ENCODE assay signal across 6 cellular contexts in the genomic region with DNA sequence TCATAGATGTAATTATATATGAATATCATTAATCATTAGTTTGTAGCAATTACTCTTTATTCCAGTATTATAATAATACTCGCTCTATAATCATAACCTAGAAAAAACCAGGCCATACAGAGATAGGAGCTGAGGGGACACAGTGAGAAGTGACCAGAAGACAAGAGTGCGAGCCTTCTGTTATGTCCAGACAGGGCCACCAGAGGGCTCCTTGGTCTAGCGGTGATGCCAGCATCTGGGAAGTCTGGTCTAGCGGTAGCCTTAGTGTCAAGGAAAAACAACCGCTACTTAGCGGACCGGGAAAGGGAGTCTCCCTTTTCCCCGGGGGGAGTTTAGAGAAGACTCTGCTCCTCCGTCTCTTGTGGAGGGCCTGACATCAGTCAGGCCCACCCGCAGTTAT. TPM values are rescaled to one million over a fixed set of nuclear protein-coding genes. Genes with fewer than 3 reads are reported as not detected.
A peak's percentile ranks its signal among the peaks of the same experiment; 100 is the strongest.
DNase-seq lines count a peak whose midpoint lies in the region; ATAC-seq and TF ChIP-seq lines count a peak whose summit lies in the region.
"Not testable (repeated sequence)": the region's sequence is repeated elsewhere in the genome, so short reads cannot be mapped to it uniquely, and the experiment has no call there.

No MANE protein-coding gene starts in this region.

- H3K36me3 ChIP-seq in CD8-positive, alpha-beta T cell (ENCODE audit: insufficient read depth, low read length); endodermal cell (ENCODE audit: control insufficient read depth, insufficient read depth, low read length); smooth muscle cell (ENCODE audit: low read depth): not testable (repeated sequence)

- H3K27ac ChIP-seq in CD8-positive, alpha-beta T cell (ENCODE audit: low read depth, low read length); endodermal cell (ENCODE audit: low read depth, low read length); smooth muscle cell (ENCODE audit: low read depth): not testable (repeated sequence)

- H3K4me1 ChIP-seq in CD8-positive, alpha-beta T cell (ENCODE audit: insufficient read depth, low read length); endodermal cell (ENCODE audit: control insufficient read depth, insufficient read depth, low read length); smooth muscle cell (ENCODE audit: low read depth): not testable (repeated sequence)

- H3K27me3 Mint-ChIP-seq in CD8-positive, alpha-beta T cell (ENCODE audit: low read depth) = not testable (repeated sequence)
- H3K27me3 Mint-ChIP-seq in endodermal cell (ENCODE audit: insufficient read depth) = peaks cover 37% of the 10 kb centered on the region

- not testable (repeated sequence) for H3K9me3 ChIP-seq in CD8-positive, alpha-beta T cell (ENCODE audit: low read length); endodermal cell (ENCODE audit: control insufficient read depth, low read length); smooth muscle cell (replicated peaks; ENCODE audit: low read depth)

- TF ChIP-seq CTCF in CD8-positive, alpha-beta T cell (IDR thresholded peaks at IDR 0.05) = peak; percentile 45
- TF ChIP-seq CTCF in endodermal cell (conservative IDR thresholded peaks at IDR 0.05) (peak; percentile 83), smooth muscle cell (IDR thresholded peaks at IDR 0.05; ENCODE audit: borderline replicate concordance, insufficient read depth, poor library complexity, severe bottlenecking) (peak; percentile 62)

- H3F3A ChIP-seq in smooth muscle cell (ENCODE audit: low read depth) = not testable (repeated sequence)

- not testable (repeated sequence) for H3K4me3 ChIP-seq in CD8-positive, alpha-beta T cell (ENCODE audit: low read depth, low read length); endodermal cell (ENCODE audit: low read length); smooth muscle cell

- not testable (repeated sequence) for H3K27ac Mint-ChIP-seq in CD8-positive, alpha-beta T cell; endodermal cell

- not testable (repeated sequence) for H3K36me3 Mint-ChIP-seq in CD8-positive, alpha-beta T cell; endodermal cell (ENCODE audit: low read depth)

- CTCF ChIA-PET in CD8-positive, alpha-beta T cell (lab: Charles Lee) = interaction anchor here (0.6 to 1.5 kb wide), 3 partner anchors 10 to 166 kb away, joined by 3 to 5 read pairs (median 4); partner anchors contain the start of gene ZNF551

- H3K4me3 Mint-ChIP-seq in CD8-positive, alpha-beta T cell; endodermal cell: not testable (repeated sequence)

- H3K9ac ChIP-seq in endodermal cell (ENCODE audit: extremely low read depth, low read length, poor library complexity, severe bottlenecking); smooth muscle cell (ENCODE audit: low read depth): not testable (repeated sequence)

- H3K79me2 ChIP-seq in smooth muscle cell (ENCODE audit: low read depth) = not testable (repeated sequence)

- H2AFZ ChIP-seq in smooth muscle cell (ENCODE audit: low read depth) = not testable (repeated sequence)

- H4K20me1 ChIP-seq in smooth muscle cell (ENCODE audit: low read depth) = not testable (repeated sequence)

- H3K27me3 ChIP-seq in CD8-positive, alpha-beta T cell (ENCODE audit: insufficient read depth, low read length); smooth muscle cell (ENCODE audit: low read depth): not testable (repeated sequence)
- peaks cover 23% of the 10 kb centered on the region for H3K27me3 ChIP-seq in endodermal cell (ENCODE audit: control insufficient read depth, insufficient read depth, low read length, poor library complexity, severe bottlenecking)

- H3K4me2 ChIP-seq in smooth muscle cell = peak overlapping the region; percentile 78

- not testable (repeated sequence) for H3K9me3 Mint-ChIP-seq in CD8-positive, alpha-beta T cell; endodermal cell

- not testable (repeated sequence) for H3K4me1 Mint-ChIP-seq in CD8-positive, alpha-beta T cell (ENCODE audit: low read depth); endodermal cell

- peak; percentile 52 for ATAC-seq in CD8-positive, alpha-beta T cell
- peak; percentile 62 for ATAC-seq in left colon

- WGBS in endodermal cell (ENCODE audit: insufficient coverage in 1 of 2, insufficient read length in 1 of 2), 2 experiments = 9 to 16% methylated on average over 4 to 8 of the region's 10 CpGs
- 5% methylated on average over 10 of the region's 10 CpGs for WGBS in smooth muscle cell (ENCODE audit: low lambda C conversion rate)

- POLR2A ChIA-PET in CD8-positive, alpha-beta T cell (lab: Charles Lee) = interaction anchor here (1.0 kb wide), 1 partner anchor 29 kb away, joined by 4 read pairs; the partner anchor contains the start of gene ZNF154

- intact Hi-C loops in CD8-positive, alpha-beta T cell (cut with DNase I, micrococcal nuclease) = loop anchor here (1.0 kb wide), 2 partner anchors 332 to 417 kb away; no protein-coding TSS in a partner anchor
- intact Hi-C loops in left colon (cut with DNase I, micrococcal nuclease) = loop anchor here in 1 of 2 donors (5.0 kb wide), 1 partner anchor 419 kb away; no protein-coding TSS in a partner anchor

- DNase-seq in CD8-positive, alpha-beta T cell = peak in 5 of 7 experiments; percentile 2 to 56 (median 37)
- DNase-seq in NCI-H82 (lab: John Stamatoyannopoulos, UW) (peak; percentile 42), activated T-cell treated with anti-CD3 and anti-CD28 coated beads for 4 hours (peak; percentile 26), endodermal cell (peak; percentile 74), left colon (peak; percentile 29 to 47)
- not testable (repeated sequence) for DNase-seq in smooth muscle cell (lab: John Stamatoyannopoulos, UW; ENCODE audit: unreplicated experiment)

RNA-seq across cellular contexts. Expression of gene ZNF776, which starts 8.3 kb away (rescaled TPM):
- total RNA-seq in CD8-positive, alpha-beta T cell = 10 to 100 TPM; 22.3 to 32.3 TPM
- total RNA-seq in endodermal cell (10 to 100 TPM; 16.2 to 21.4 TPM), left colon (10 to 100 TPM; 13.3 to 16.5 TPM), smooth muscle cell (12.7 and 13.6 TPM in 2 replicates)
- 19.0 TPM for polyA plus RNA-seq in endodermal cell (2013, experiment 1 of 2)
- 18.1 TPM for polyA plus RNA-seq in endodermal cell (2013, experiment 2 of 2)
- 4.4 and 8.9 TPM in 2 replicates for polyA plus RNA-seq in smooth muscle cell

RNA-seq across cellular contexts. Expression of gene ZNF671, which starts 10.9 kb away (rescaled TPM):
- 10 to 100 TPM; 12.1 to 12.4 TPM for total RNA-seq in CD8-positive, alpha-beta T cell
- total RNA-seq in endodermal cell = 1 to 10 TPM; 6.0 to 9.6 TPM
- polyA plus RNA-seq in endodermal cell (2013, experiment 1 of 2) = 6.7 TPM
- 5.2 TPM for polyA plus RNA-seq in endodermal cell (2013, experiment 2 of 2)
- 1 to 10 TPM; 2.2 to 3.1 TPM for total RNA-seq in left colon
- total RNA-seq in smooth muscle cell = 4.7 and 7.0 TPM in 2 replicates
- polyA plus RNA-seq in smooth muscle cell = 5.2 and 5.5 TPM in 2 replicates

RNA-seq across cellular contexts. Expression of gene ZNF154, which starts 29.3 kb away (rescaled TPM):
- 10 to 100 TPM; 15.3 to 15.7 TPM for total RNA-seq in CD8-positive, alpha-beta T cell
- total RNA-seq in endodermal cell (10 to 100 TPM; 15.9 to 21.2 TPM), left colon (1 to 10 TPM in 1 of 2 donors, under 1 TPM in 1; 0.67 to 1.8 TPM), smooth muscle cell (7.3 and 9.6 TPM in 2 replicates)
- 16.4 TPM for polyA plus RNA-seq in endodermal cell (2013, experiment 1 of 2)
- polyA plus RNA-seq in endodermal cell (2013, experiment 2 of 2) = 13.3 TPM
- polyA plus RNA-seq in smooth muscle cell = 3.3 and 8.1 TPM in 2 replicates

RNA-seq across cellular contexts. Expression of gene ZNF586, which starts 31.2 kb away (rescaled TPM):
- total RNA-seq in CD8-positive, alpha-beta T cell = 10 to 100 TPM; 54.0 to 57.6 TPM
- total RNA-seq in endodermal cell (10 to 100 TPM; 15.1 to 17.0 TPM), left colon (10 to 100 TPM; 13.0 to 15.2 TPM), smooth muscle cell (8.2 and 20.3 TPM in 2 replicates)
- polyA plus RNA-seq in endodermal cell (2013, experiment 1 of 2) = 8.7 TPM
- polyA plus RNA-seq in endodermal cell (2013, experiment 2 of 2) = 7.6 TPM
- 3.2 and 4.1 TPM in 2 replicates for polyA plus RNA-seq in smooth muscle cell

RNA-seq across cellular contexts. Expression of gene ZNF551, which starts 56.5 kb away (rescaled TPM):
- 10 to 100 TPM; 18.9 to 19.1 TPM for total RNA-seq in CD8-positive, alpha-beta T cell
- total RNA-seq in endodermal cell = 10 to 100 TPM; 15.2 to 19.0 TPM
- 11.3 TPM for polyA plus RNA-seq in endodermal cell (2013, experiment 1 of 2)
- polyA plus RNA-seq in endodermal cell (2013, experiment 2 of 2) = 10.3 TPM
- 1 to 10 TPM; 4.9 to 5.2 TPM for total RNA-seq in left colon
- 8.2 and 11.1 TPM in 2 replicates for total RNA-seq in smooth muscle cell
- polyA plus RNA-seq in smooth muscle cell = 1.1 and 1.6 TPM in 2 replicates
